In genomic region chr13:21670006-21670882, GRCh38 we compare ENCODE assay signal across 1 cellular context.
A peak's percentile ranks its signal among the peaks of the same experiment; 100 is the strongest.
TF ChIP-seq lines count a peak whose summit lies in the region.

No MANE protein-coding gene starts in this region.

TF ChIP-seq in GM12878, 131 proteins besides CTCF, POLR2A, EP300 and RAD21 (continued from another document):
- no peak for TF ChIP-seq SUZ12 (IDR thresholded peaks at IDR 0.05; ENCODE audit: unreplicated experiment)
- TF ChIP-seq, protein P1, sequence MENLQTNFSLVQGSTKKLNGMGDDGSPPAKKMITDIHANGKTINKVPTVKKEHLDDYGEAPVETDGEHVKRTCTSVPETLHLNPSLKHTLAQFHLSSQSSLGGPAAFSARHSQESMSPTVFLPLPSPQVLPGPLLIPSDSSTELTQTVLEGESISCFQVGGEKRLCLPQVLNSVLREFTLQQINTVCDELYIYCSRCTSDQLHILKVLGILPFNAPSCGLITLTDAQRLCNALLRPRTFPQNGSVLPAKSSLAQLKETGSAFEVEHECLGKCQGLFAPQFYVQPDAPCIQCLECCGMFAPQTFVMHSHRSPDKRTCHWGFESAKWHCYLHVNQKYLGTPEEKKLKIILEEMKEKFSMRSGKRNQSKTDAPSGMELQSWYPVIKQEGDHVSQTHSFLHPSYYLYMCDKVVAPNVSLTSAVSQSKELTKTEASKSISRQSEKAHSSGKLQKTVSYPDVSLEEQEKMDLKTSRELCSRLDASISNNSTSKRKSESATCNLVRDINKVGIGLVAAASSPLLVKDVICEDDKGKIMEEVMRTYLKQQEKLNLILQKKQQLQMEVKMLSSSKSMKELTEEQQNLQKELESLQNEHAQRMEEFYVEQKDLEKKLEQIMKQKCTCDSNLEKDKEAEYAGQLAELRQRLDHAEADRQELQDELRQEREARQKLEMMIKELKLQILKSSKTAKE (IDR thresholded peaks at IDR 0.05; ENCODE audit: low read depth, poor library complexity, severe bottlenecking): no peak
- TF ChIP-seq CREB1 (IDR thresholded peaks at IDR 0.05; ENCODE audit: low read depth): no peak
- TF ChIP-seq, protein P2, sequence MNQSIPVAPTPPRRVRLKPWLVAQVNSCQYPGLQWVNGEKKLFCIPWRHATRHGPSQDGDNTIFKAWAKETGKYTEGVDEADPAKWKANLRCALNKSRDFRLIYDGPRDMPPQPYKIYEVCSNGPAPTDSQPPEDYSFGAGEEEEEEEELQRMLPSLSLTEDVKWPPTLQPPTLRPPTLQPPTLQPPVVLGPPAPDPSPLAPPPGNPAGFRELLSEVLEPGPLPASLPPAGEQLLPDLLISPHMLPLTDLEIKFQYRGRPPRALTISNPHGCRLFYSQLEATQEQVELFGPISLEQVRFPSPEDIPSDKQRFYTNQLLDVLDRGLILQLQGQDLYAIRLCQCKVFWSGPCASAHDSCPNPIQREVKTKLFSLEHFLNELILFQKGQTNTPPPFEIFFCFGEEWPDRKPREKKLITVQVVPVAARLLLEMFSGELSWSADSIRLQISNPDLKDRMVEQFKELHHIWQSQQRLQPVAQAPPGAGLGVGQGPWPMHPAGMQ (IDR thresholded peaks at IDR 0.05; ENCODE audit: borderline replicate concordance): no peak
- 0 out of 4 replicates have a peak, but pooled peaks of 1 of the 2 experiments have one; percentile 18 for TF ChIP-seq BHLHE40 (IDR thresholded peaks at IDR 0.05; ENCODE audit: borderline replicate concordance in 1 of 2, low read depth in 2 of 2, low read length in 1 of 2)
- no peak for TF ChIP-seq YBX1 (IDR thresholded peaks at IDR 0.05)
- no peak for TF ChIP-seq KAT2A (conservative IDR thresholded peaks at IDR 0.05; ENCODE audit: control insufficient read depth, low read depth, low read length)
- no peak for TF ChIP-seq LARP7 (IDR thresholded peaks at IDR 0.05)
- TF ChIP-seq IKZF1 (conservative IDR thresholded peaks at IDR 0.05): no peak
- TF ChIP-seq HDAC6 (IDR thresholded peaks at IDR 0.05; ENCODE audit: unreplicated experiment): peak; percentile 87
- TF ChIP-seq POU2F2 (IDR thresholded peaks at IDR 0.05; ENCODE audit: borderline replicate concordance, low read depth, low read length): no peak
- no peak for TF ChIP-seq MEF2A (IDR thresholded peaks at IDR 0.05; ENCODE audit: insufficient read depth, low read depth, low read length)
TF ChIP-seq in GM12878: peak in this region for 3.
